Comparison of ENCODE assay signal across 1 cellular context in the genomic region with DNA sequence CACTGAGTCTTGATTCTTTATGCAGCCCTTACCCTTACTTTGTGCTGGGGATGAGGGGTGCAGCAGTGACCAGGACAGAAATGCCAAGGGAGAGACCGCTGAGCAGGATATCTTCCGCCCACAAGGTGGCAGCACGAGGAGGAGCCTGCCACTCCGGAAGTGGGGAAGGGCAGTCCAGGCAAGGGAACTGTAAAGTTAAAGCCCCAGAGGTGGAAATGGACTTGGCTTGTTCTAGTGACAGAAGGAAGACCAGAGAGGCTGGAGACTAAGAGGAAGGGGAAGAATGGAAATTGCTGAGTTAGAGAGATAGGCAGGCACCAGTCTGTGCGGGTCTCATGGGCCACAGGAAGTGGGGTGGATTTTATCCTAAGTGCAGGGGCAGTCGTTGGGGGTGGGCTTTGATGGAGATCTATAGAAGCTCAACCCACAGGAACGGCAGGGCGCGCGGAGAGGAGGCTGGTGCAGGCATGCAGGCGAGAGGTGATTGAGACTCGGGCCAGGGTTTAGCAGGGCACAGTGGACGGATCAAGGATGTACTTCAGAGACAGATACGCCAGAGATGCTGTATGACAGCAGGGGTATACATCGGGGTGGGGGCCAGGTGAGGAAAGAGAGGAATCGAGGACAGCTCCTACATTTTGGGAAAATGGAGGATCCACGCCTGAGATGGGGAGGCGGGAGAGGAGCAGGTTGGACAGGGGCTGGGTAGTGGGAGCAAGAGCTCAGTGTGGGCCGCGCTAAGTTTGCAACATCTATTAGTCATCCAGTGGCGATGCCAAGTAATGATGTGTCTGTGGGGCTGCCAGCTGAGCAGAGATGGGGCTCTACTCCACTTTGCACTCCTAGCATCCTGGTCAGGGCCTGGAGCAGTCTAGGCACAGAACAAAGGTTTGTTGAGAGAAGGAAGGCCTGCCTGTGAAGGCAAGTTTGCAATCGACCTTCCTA.
TF ChIP-seq lines count a peak whose summit lies in the region.

No MANE protein-coding gene starts in this region.

TF ChIP-seq in WTC11, 78 proteins besides CTCF, POLR2A, EP300 and RAD21 (continued from another document):
- TF ChIP-seq, protein P1, sequence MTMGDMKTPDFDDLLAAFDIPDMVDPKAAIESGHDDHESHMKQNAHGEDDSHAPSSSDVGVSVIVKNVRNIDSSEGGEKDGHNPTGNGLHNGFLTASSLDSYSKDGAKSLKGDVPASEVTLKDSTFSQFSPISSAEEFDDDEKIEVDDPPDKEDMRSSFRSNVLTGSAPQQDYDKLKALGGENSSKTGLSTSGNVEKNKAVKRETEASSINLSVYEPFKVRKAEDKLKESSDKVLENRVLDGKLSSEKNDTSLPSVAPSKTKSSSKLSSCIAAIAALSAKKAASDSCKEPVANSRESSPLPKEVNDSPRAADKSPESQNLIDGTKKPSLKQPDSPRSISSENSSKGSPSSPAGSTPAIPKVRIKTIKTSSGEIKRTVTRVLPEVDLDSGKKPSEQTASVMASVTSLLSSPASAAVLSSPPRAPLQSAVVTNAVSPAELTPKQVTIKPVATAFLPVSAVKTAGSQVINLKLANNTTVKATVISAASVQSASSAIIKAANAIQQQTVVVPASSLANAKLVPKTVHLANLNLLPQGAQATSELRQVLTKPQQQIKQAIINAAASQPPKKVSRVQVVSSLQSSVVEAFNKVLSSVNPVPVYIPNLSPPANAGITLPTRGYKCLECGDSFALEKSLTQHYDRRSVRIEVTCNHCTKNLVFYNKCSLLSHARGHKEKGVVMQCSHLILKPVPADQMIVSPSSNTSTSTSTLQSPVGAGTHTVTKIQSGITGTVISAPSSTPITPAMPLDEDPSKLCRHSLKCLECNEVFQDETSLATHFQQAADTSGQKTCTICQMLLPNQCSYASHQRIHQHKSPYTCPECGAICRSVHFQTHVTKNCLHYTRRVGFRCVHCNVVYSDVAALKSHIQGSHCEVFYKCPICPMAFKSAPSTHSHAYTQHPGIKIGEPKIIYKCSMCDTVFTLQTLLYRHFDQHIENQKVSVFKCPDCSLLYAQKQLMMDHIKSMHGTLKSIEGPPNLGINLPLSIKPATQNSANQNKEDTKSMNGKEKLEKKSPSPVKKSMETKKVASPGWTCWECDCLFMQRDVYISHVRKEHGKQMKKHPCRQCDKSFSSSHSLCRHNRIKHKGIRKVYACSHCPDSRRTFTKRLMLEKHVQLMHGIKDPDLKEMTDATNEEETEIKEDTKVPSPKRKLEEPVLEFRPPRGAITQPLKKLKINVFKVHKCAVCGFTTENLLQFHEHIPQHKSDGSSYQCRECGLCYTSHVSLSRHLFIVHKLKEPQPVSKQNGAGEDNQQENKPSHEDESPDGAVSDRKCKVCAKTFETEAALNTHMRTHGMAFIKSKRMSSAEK (CRISPR knock-in tag; IDR thresholded peaks at IDR 0.05; ENCODE audit: borderline replicate concordance): no peak
- no peak for TF ChIP-seq ZBTB21 (CRISPR knock-in tag; IDR thresholded peaks at IDR 0.05; ENCODE audit: borderline replicate concordance)
- no peak for TF ChIP-seq TCF7 (CRISPR knock-in tag; IDR thresholded peaks at IDR 0.05; ENCODE audit: low read depth)
- TF ChIP-seq SMAD4 (CRISPR knock-in tag; IDR thresholded peaks at IDR 0.05): no peak
